7 cellular contexts compared by ENCODE assay signal in the genomic region with DNA sequence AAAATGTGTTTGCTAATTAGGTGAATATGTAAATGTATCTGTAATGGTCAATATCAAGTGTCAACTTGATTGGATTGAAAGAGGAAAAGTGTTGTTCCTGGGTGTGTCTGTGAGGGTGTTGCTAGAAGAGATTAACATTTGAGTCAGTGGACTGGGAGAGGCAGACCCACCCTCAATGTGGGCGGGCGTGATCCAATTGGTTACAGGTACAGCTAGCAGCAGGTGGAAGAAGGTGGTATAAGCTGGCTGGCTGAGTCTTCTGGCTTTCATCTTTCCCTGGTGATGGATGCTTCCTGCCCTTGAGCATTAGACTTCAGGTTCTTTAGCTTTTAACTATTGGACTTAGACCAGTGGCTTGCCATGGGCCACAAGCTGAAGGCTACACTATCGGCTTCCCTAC.
"Had no signal": no experiment of that assay in that cellular context is flagged by ENCODE, and none has a peak within 500 bp of the region (broad histone marks: within the 10 kb centered on the region; RNA-seq: fewer than 3 reads in every experiment).

No MANE protein-coding gene starts in this region.

- H3K27ac Mint-ChIP-seq: H9, IgD-negative memory B cell had no signal

- ATAC-seq: HepG2 had no signal

- H3K9ac ChIP-seq: GM23248 had no signal

- H3K4me3 Mint-ChIP-seq: H9, IgD-negative memory B cell had no signal

- DNase-seq: GM23248, H9, HCEC 1CT, KBM-7 had no signal

- H3K36me3 Mint-ChIP-seq: IgD-negative memory B cell had no signal

- H3K9me3 Mint-ChIP-seq: H9 had no signal

- H2AFZ ChIP-seq: GM23248 had no signal

- H3K27me3 Mint-ChIP-seq: IgD-negative memory B cell had no signal

- H3K27ac ChIP-seq: GM23248, HL-60 had no signal

- H3K4me1 Mint-ChIP-seq: IgD-negative memory B cell had no signal

- H3K4me3 ChIP-seq: GM23248 had no signal
